In the genomic region with DNA sequence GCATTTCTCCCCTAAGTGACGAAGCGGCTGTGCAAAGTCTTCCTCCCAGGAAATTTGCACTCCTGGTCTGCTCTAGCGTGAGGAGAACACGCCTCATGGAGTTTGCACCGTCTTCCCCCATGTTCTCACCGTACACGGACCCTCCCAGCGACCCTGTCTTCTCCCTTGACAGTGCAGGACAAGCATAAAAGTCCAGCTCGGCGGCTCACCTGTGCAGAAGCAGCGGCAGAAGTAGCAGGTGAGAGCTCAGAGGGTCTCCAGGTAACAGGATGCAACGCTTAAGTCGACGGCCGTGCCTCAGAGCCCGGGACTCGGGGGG, we compare ENCODE assay signal across 8 cellular contexts. TPM values are rescaled to one million over a fixed set of nuclear protein-coding genes. Genes with fewer than 3 reads are reported as not detected.
DNase-seq lines count a peak whose midpoint lies in the region; ATAC-seq, FAIRE-seq and TF ChIP-seq lines count a peak whose summit lies in the region.

No MANE protein-coding gene starts in this region.

- peaks cover 0 to 9% (median 4%) of the 10 kb centered on the region in 3 donors for H3K36me3 Mint-ChIP-seq in immature natural killer cell

- peaks cover 17 to 25% (median 25%) of the 10 kb centered on the region in 3 donors for H3K27me3 Mint-ChIP-seq in immature natural killer cell (ENCODE audit: low read depth in 3 of 3)

- FAIRE-seq in A549 (lab: Jason Lieb, UNC): no peak

- H3K4me3 ChIP-seq in A549 (peak overlapping the region; percentile 26; the same call in 1 of the 3 replicates), Loucy (ENCODE audit: low read length, poor library complexity, severe bottlenecking) (peak overlapping the region; percentile 80), SJCRH30 (no peak overlapping the region)

- WGBS in A549 (ENCODE audit: missing lambda C conversion rate): 49% methylated on average over 9 of the region's 17 CpGs

- peak overlapping the region; percentile 99 to 100 (median 99) for H3K27ac Mint-ChIP-seq in immature natural killer cell

- peak overlapping the region; percentile 92 to 99 (median 98) for H3K4me3 Mint-ChIP-seq in immature natural killer cell

- H3K9me2 ChIP-seq in Loucy (replicated peaks; ENCODE audit: low read depth, low read length): no peaks in the 10 kb centered on the region

- H3K9me3 Mint-ChIP-seq in immature natural killer cell: no peaks in the 10 kb centered on the region

- peaks cover 18% of the 10 kb centered on the region for H4K20me1 ChIP-seq in Loucy (ENCODE audit: insufficient read depth, low read length, poor library complexity, severe bottlenecking)

- peak overlapping the region; percentile 81 for H3K4me2 ChIP-seq in A549
- peak overlapping the region; percentile 59 for H3K4me2 ChIP-seq in Loucy (ENCODE audit: low read depth, low read length, poor library complexity, severe bottlenecking)

- TF ChIP-seq EP300 in A549 (IDR thresholded peaks at IDR 0.05): no peak

- no peak for TF ChIP-seq RAD21 in A549 (conservative IDR thresholded peaks at IDR 0.05 in 1 of 2, IDR thresholded peaks at IDR 0.05 in 1 of 2)

- no peak overlapping the region for H2AFZ ChIP-seq in Loucy (ENCODE audit: low read length)

- H3K27me3 ChIP-seq in Loucy (ENCODE audit: insufficient read depth, low read length, poor library complexity, severe bottlenecking) (no peaks in the 10 kb centered on the region), SJCRH30 (no peaks in the 10 kb centered on the region)

- DNase-seq in A549 (ENCODE audit: low read depth in 1 of 2, low spot score in 1 of 2) (no peak), immature natural killer cell (peak in 1 of 3 donors; percentile 24), occipital lobe (lab: John Stamatoyannopoulos, UW) (no peak), GM10266 (ENCODE audit: extremely low spot score) (no peak), SJCRH30 (no peak), HCEC 1CT (no peak)

- peak overlapping the region; percentile 90 for H3K9ac ChIP-seq in Loucy (ENCODE audit: low read depth, low read length, poor library complexity, severe bottlenecking)

- H3K4me1 ChIP-seq in A549 (peaks cover 10% of the 10 kb centered on the region; the same call in 2 of the 3 replicates), Loucy (ENCODE audit: insufficient read depth, low read length, poor library complexity, severe bottlenecking) (no peaks in the 10 kb centered on the region), SJCRH30 (no peaks in the 10 kb centered on the region)

- POLR2A ChIA-PET in A549 (lab: Yijun Ruan, JAX): no interaction called here

- ATAC-seq in A549: peak; percentile 26 to 45; a peak in 3 of 6 replicates
- peak; percentile 7 for ATAC-seq in GM19438 (IDR thresholded peaks at IDR 0.05; ENCODE audit: low read depth, unreplicated experiment)

- peaks cover 2% of the 10 kb centered on the region; the same call in 1 of the 2 replicates for H3F3A ChIP-seq in Loucy (ENCODE audit: low read depth)

- CTCF ChIA-PET in A549 (lab: Yijun Ruan, JAX): no interaction called here

- H3K9me3 ChIP-seq in A549 (no peaks in the 10 kb centered on the region), Loucy (ENCODE audit: insufficient read depth, low read depth, low read length) (no peaks in the 10 kb centered on the region), SJCRH30 (replicated peaks) (no peaks in the 10 kb centered on the region)

- peaks cover 20 to 28% of the 10 kb centered on the region in 2 donors for H3K4me1 Mint-ChIP-seq in immature natural killer cell

- H3K36me3 ChIP-seq in Loucy (ENCODE audit: insufficient read depth, low read length) (no peaks in the 10 kb centered on the region), SJCRH30 (no peaks in the 10 kb centered on the region)

- no peak for TF ChIP-seq POLR2A in A549 (IDR thresholded peaks at IDR 0.05; ENCODE audit: low read length)

- TF ChIP-seq CTCF in A549 (IDR thresholded peaks at IDR 0.05): no peak
- TF ChIP-seq CTCF in Loucy (conservative IDR thresholded peaks at IDR 0.05; ENCODE audit: low read length): no peak
- no peak for TF ChIP-seq CTCF in GM10266 (IDR thresholded peaks at IDR 0.05; ENCODE audit: control insufficient read depth, insufficient read depth, low read depth, missing control alignments)

- H3K27ac ChIP-seq in A549: no peak overlapping the region
- no peak overlapping the region for H3K27ac ChIP-seq in SJCRH30

- H3K79me2 ChIP-seq in Loucy (ENCODE audit: insufficient read depth, low read length): peaks cover 44% of the 10 kb centered on the region

TF ChIP-seq in A549, 52 proteins besides CTCF, POLR2A, EP300 and RAD21:
- TF ChIP-seq JUN (IDR thresholded peaks at IDR 0.05) (no peak), SREBF2 (IDR thresholded peaks at IDR 0.05) (no peak), HDAC2 (IDR thresholded peaks at IDR 0.05) (no peak), KDM1A (IDR thresholded peaks at IDR 0.05; ENCODE audit: low read depth) (no peak)
- TF ChIP-seq, protein P1, sequence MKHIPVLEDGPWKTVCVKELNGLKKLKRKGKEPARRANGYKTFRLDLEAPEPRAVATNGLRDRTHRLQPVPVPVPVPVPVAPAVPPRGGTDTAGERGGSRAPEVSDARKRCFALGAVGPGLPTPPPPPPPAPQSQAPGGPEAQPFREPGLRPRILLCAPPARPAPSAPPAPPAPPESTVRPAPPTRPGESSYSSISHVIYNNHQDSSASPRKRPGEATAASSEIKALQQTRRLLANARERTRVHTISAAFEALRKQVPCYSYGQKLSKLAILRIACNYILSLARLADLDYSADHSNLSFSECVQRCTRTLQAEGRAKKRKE (CRISPR knock-in tag; IDR thresholded peaks at IDR 0.05; ENCODE audit: low read depth): no peak

RNA-seq across cellular contexts. Expression of gene P2RY8, which starts 0.3 kb away (rescaled TPM):
- polyA plus RNA-seq in A549 (2011; rRNA removed) (not detected in 2 replicates), A549 (2017; fragmentation: RNase III; extraction: RNeasy Plus Mini Kit Qiagen cat#74134 plus additional on column Dnase treatment) (0.03 TPM in 1 of 3 replicates, not detected in the others), immature natural killer cell (100 to 1,000 TPM in 2 of 3 donors, 10 to 100 TPM in 1; 96.8 to 232 (median 119) TPM)
- polyA plus RNA-seq in A549 (2012; cell fraction: cytosol; rRNA removed): 0.01 TPM in 1 of 2 replicates, not detected in the other
- not detected in 2 replicates for polyA plus RNA-seq in A549 (2012; cell fraction: nucleus; rRNA removed)
- polyA minus RNA-seq in A549 (2011; rRNA and poly(A)+ RNA removed): not detected in 2 replicates
- 0.16 TPM for total RNA-seq in occipital lobe
- total RNA-seq in SJCRH30 (2014; rRNA removed; shearing (Covaris generic)): 0.05 and 0.08 TPM in 2 replicates

RNA-seq across cellular contexts. Expression of gene AKAP17A, which starts 54.7 kb away (rescaled TPM):
- polyA plus RNA-seq in A549 (2011; rRNA removed): 18.0 and 24.9 TPM in 2 replicates
- 39.4 and 42.5 TPM in 2 replicates for polyA plus RNA-seq in A549 (2012; cell fraction: cytosol; rRNA removed)
- polyA plus RNA-seq in A549 (2012; cell fraction: nucleus; rRNA removed): 110 and 134 TPM in 2 replicates
- polyA plus RNA-seq in A549 (2017; fragmentation: RNase III; extraction: RNeasy Plus Mini Kit Qiagen cat#74134 plus additional on column Dnase treatment): 27.3 to 32.9 TPM (median 32.5 TPM) in 3 replicates
- 10.9 and 14.5 TPM in 2 replicates for polyA minus RNA-seq in A549 (2011; rRNA and poly(A)+ RNA removed)
- polyA plus RNA-seq in immature natural killer cell: 10 to 100 TPM; 13.3 to 50.1 (median 15.4) TPM
- total RNA-seq in occipital lobe: 11.5 TPM
- total RNA-seq in SJCRH30 (2014; rRNA removed; shearing (Covaris generic)): 25.7 and 28.4 TPM in 2 replicates
